ENCODE assay signal across 1 cellular context in the genomic region with DNA sequence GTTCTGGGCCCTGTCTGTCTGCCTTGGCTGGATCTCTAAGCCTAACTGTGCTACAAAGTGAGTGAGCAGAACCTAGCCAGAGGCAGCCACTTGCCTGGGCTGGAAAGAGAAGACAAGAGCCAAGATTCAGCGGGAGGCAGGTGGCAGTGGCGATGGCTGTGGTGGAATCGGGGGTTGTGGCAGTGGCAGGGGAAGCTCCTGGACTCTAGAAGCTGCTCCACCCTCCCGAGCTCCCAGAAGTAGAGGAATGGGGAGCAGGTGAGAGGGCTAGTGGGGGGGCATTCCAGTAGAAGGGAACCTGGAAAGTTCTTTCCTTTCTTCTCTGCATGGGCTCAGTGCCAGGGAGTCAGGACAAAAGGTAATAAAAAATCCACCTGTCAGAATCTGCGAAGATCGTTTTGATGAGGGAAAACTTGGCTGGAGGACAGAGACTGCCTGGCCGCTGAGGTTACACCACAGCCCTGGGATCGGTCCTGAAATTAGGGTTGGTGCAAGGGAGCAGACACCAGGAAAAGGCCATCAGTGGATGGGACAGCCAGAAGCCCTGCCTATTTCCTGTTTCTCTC.
TF ChIP-seq lines count a peak whose summit lies in the region.

No MANE protein-coding gene starts in this region.

TF ChIP-seq in GM23338, 12 proteins besides CTCF, POLR2A, EP300 and RAD21 (continued from another document):
- TF ChIP-seq STAT1 (IDR thresholded peaks at IDR 0.05; ENCODE audit: unreplicated experiment) (no peak), EZH2phosphoT487 (IDR thresholded peaks at IDR 0.05; ENCODE audit: unreplicated experiment) (no peak), ZNF331 (CRISPR knock-in tag; IDR thresholded peaks at IDR 0.05; ENCODE audit: low read depth) (no peak), CREB1 (CRISPR knock-in tag; IDR thresholded peaks at IDR 0.05; ENCODE audit: low read depth) (no peak)
- TF ChIP-seq, protein P1, sequence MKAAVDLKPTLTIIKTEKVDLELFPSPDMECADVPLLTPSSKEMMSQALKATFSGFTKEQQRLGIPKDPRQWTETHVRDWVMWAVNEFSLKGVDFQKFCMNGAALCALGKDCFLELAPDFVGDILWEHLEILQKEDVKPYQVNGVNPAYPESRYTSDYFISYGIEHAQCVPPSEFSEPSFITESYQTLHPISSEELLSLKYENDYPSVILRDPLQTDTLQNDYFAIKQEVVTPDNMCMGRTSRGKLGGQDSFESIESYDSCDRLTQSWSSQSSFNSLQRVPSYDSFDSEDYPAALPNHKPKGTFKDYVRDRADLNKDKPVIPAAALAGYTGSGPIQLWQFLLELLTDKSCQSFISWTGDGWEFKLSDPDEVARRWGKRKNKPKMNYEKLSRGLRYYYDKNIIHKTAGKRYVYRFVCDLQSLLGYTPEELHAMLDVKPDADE (IDR thresholded peaks at IDR 0.05): no peak
